In the genomic region with DNA sequence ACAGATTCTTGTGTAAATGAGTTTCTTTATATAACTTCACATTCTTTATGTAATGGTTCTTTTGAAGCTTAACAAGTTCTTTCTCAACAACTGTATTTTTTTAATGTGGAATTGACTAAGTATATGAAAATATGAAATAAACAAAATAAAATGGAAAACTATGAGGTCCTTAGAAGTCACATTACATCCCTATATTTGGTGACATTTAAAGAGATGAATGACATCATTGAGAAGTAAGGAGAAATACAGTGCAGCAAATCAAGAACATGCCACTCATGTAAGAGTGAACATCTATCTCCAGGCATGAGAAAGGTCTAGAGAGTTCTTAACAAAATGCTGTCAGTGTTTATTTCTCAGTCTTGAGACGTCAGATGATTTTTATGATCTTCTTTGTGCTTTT, we compare ENCODE assay signal across 18 cellular contexts. TPM values are rescaled to one million over a fixed set of nuclear protein-coding genes. Genes with fewer than 3 reads are reported as not detected.
DNase-seq lines count a peak whose midpoint lies in the region; ATAC-seq and TF ChIP-seq lines count a peak whose summit lies in the region.
"Had no signal": no experiment of that assay in that cellular context is flagged by ENCODE, and none has a peak within 500 bp of the region (broad histone marks: within the 10 kb centered on the region; RNA-seq: fewer than 3 reads in every experiment).

No MANE protein-coding gene starts in this region.

- 0 out of 2 replicates have a peak overlapping the region, but pooled peaks have one; percentile 16 for H2BK20ac ChIP-seq in IMR-90 (ENCODE audit: low read depth, low read length)

- H3K27me3 Mint-ChIP-seq in activated T-cell treated with anti-CD3 and anti-CD28 coated beads, Interleukin-2, amount 50 U/mL, for 72 hours (ENCODE audit: low read depth), result no peaks in the 10 kb centered on the region
- no peaks in the 10 kb centered on the region for H3K27me3 Mint-ChIP-seq in stimulated activated naive CD8-positive, alpha-beta T cell treated with anti-CD3 and anti-CD28 coated beads, Interleukin-15, amount 100 ng/mL, for 72 hours

- WGBS in IMR-90 (ENCODE audit: extremely low coverage in 2 of 2, insufficient read length in 1 of 2), 2 experiments, result no CpG with 5 or more reads among the region's 1 CpG
- WGBS in prostate gland, result 16% methylated on average over 1 of the region's 1 CpG

- H3K4me3 Mint-ChIP-seq in activated T-cell treated with anti-CD3 and anti-CD28 coated beads, Interleukin-2, amount 50 U/mL, for 72 hours, result peak overlapping the region in 1 of 2 donors; percentile 75
- H3K4me3 Mint-ChIP-seq in stimulated activated naive CD8-positive, alpha-beta T cell treated with anti-CD3 and anti-CD28 coated beads, Interleukin-15, amount 100 ng/mL, for 72 hours, result no peak overlapping the region

- H3K4me2 ChIP-seq in IMR-90 (ENCODE audit: low read depth, low read length), result peak overlapping the region; percentile 60

- no peak overlapping the region for H3K56ac ChIP-seq in IMR-90 (ENCODE audit: extremely low read depth, insufficient read depth, low read length)

- H3K27me3 ChIP-seq in IMR-90 (ENCODE audit: control insufficient read depth, insufficient read depth, low read length), result no peaks in the 10 kb centered on the region
- no peaks in the 10 kb centered on the region for H3K27me3 ChIP-seq in prostate gland (replicated peaks; ENCODE audit: insufficient read depth)
- H3K27me3 ChIP-seq in MG63, result no peaks in the 10 kb centered on the region
- H3K27me3 ChIP-seq: BLaER1 had no signal

- H3K27ac ChIP-seq in IMR-90 (ENCODE audit: insufficient read depth, low read length) (peak overlapping the region; percentile 29; the same call in 1 of the 2 replicates), prostate gland (peak overlapping the region; percentile 41 to 63)
- H3K27ac ChIP-seq: BLaER1 had no signal

- H3K9ac ChIP-seq in IMR-90 (ENCODE audit: low read depth, low read length), result no peak overlapping the region
- H3K9ac ChIP-seq: BLaER1 had no signal

- H3K36me3 ChIP-seq in IMR-90 (ENCODE audit: control insufficient read depth, insufficient read depth, low read length) (no peaks in the 10 kb centered on the region), prostate gland (no peaks in the 10 kb centered on the region), MG63 (no peaks in the 10 kb centered on the region)
- H3K36me3 ChIP-seq: BLaER1 had no signal

- POLR2A ChIA-PET in IMR-90 (lab: Charles Lee; ENCODE audit: unreplicated experiment), result no interaction called here

- no peak overlapping the region for H3K4me3 ChIP-seq in IMR-90 (ENCODE audit: insufficient read depth, low read depth, low read length)
- no peak overlapping the region for H3K4me3 ChIP-seq in prostate gland
- no peak overlapping the region for H3K4me3 ChIP-seq in MG63
- H3K4me3 ChIP-seq: BLaER1 had no signal

- H2AK9ac ChIP-seq in IMR-90 (replicated peaks; ENCODE audit: low read depth, low read length, poor library complexity), result no peak overlapping the region

- 0 out of 4 replicates have a peak, but pooled peaks cover 0 to 3% of the 10 kb centered on the region in 2 experiments for H3K79me1 ChIP-seq in IMR-90 (ENCODE audit: low read depth in 1 of 2, low read length in 2 of 2)

- no peak overlapping the region for H2AFZ ChIP-seq in IMR-90 (replicated peaks; ENCODE audit: low read length, poor library complexity)

- dilution Hi-C loops in IMR-90 (cut with HindIII; ENCODE audit: low sequenced_read_pairs, unreplicated experiment), result no loop called here

- TF ChIP-seq RAD21 in IMR-90 (IDR thresholded peaks at IDR 0.05; ENCODE audit: low read length), result no peak

- no peaks in the 10 kb centered on the region for H4K20me1 ChIP-seq in IMR-90 (ENCODE audit: insufficient read depth, low read length)
- H4K20me1 ChIP-seq: BLaER1 had no signal

- H2BK120ac ChIP-seq in IMR-90 (ENCODE audit: low read depth, low read length), result peak overlapping the region; percentile 63; the same call in 1 of the 2 replicates

- TF ChIP-seq CTCF in IMR-90 (conservative IDR thresholded peaks at IDR 0.05; ENCODE audit: low read depth, low read length), result no peak
- no peak for TF ChIP-seq CTCF in prostate gland (IDR thresholded peaks at IDR 0.05)

- CTCF ChIA-PET in IMR-90 (lab: Yijun Ruan, JAX), result interaction anchor here (1.5 kb wide), 1 partner anchor 10 kb away, joined by 3 read pairs; no protein-coding TSS in a partner anchor

- H4K5ac ChIP-seq in IMR-90 (ENCODE audit: low read depth, low read length), result no peak overlapping the region

- in situ Hi-C loops in IMR-90 (cut with MboI; ENCODE audit: low sequenced_read_pairs), result no loop called here

- no peaks in the 10 kb centered on the region for H3K9me3 ChIP-seq in IMR-90 (ENCODE audit: control insufficient read depth, insufficient read depth, low read length)
- no peaks in the 10 kb centered on the region for H3K9me3 ChIP-seq in prostate gland
- H3K9me3 ChIP-seq in MG63, result no peaks in the 10 kb centered on the region
- H3K9me3 ChIP-seq: BLaER1 had no signal

- H4K8ac ChIP-seq in IMR-90 (ENCODE audit: low read depth in 2 of 2, low read length in 2 of 2), result 0 out of 4 replicates have a peak overlapping the region, but pooled peaks of 1 of the 2 experiments have one; percentile 23

- H3K9me3 Mint-ChIP-seq in activated T-cell treated with anti-CD3 and anti-CD28 coated beads, Interleukin-2, amount 50 U/mL, for 72 hours, result peaks cover 0 to 2% of the 10 kb centered on the region in 2 donors
- no peaks in the 10 kb centered on the region for H3K9me3 Mint-ChIP-seq in stimulated activated naive CD8-positive, alpha-beta T cell treated with anti-CD3 and anti-CD28 coated beads, Interleukin-15, amount 100 ng/mL, for 72 hours
- H3K9me3 Mint-ChIP-seq: activated naive CD4-positive, alpha-beta T cell treated with anti-CD3 and anti-CD28 coated beads, Interleukin-2, amount 10 ng/mL, durations not matched to agents 7 days and 5 days; stimulated activated effector memory CD8-positive, alpha-beta T cell treated with anti-CD3 and anti-CD28 coated beads, Interleukin-12 subunit alpha, Interleukin-12 subunit beta, amount 100 ng/mL, for 72 hours had no signal

- no peak overlapping the region for H3K4ac ChIP-seq in IMR-90 (ENCODE audit: low read depth, low read length)

- H3K4me1 Mint-ChIP-seq in activated T-cell treated with anti-CD3 and anti-CD28 coated beads, Interleukin-2, amount 50 U/mL, for 72 hours (ENCODE audit: low read depth), result peaks cover 76% of the 10 kb centered on the region
- H3K4me1 Mint-ChIP-seq in stimulated activated naive CD8-positive, alpha-beta T cell treated with anti-CD3 and anti-CD28 coated beads, Interleukin-15, amount 100 ng/mL, for 72 hours, result peaks cover 80% of the 10 kb centered on the region

- TF ChIP-seq POLR2A in IMR-90 (IDR thresholded peaks at IDR 0.05; ENCODE audit: low read depth, low read length) (no peak), prostate gland (IDR thresholded peaks at IDR 0.05) (no peak)

- peak overlapping the region; percentile 44 for H3K27ac Mint-ChIP-seq in activated T-cell treated with anti-CD3 and anti-CD28 coated beads, Interleukin-2, amount 50 U/mL, for 72 hours
- no peak overlapping the region for H3K27ac Mint-ChIP-seq in stimulated activated naive CD8-positive, alpha-beta T cell treated with anti-CD3 and anti-CD28 coated beads, Interleukin-15, amount 100 ng/mL, for 72 hours

- 0 out of 2 replicates have a peak overlapping the region, but pooled peaks have one; percentile 17 for H3K23ac ChIP-seq in IMR-90 (ENCODE audit: low read depth, low read length)

- H3K4me1 ChIP-seq in IMR-90 (ENCODE audit: control insufficient read depth, insufficient read depth, low read length) (peaks cover 7% of the 10 kb centered on the region), prostate gland (replicated peaks) (peaks cover 4% of the 10 kb centered on the region)

- no peak overlapping the region; the same call in 1 of the 2 replicates for H3K14ac ChIP-seq in IMR-90 (replicated peaks; ENCODE audit: low read depth, low read length)

- H2BK15ac ChIP-seq in IMR-90 (ENCODE audit: low read depth, low read length), result 0 out of 3 replicates have a peak overlapping the region, but pooled peaks have one; percentile 39

- intact Hi-C loops in IMR-90 (cut with micrococcal nuclease) (no loop called here), prostate gland (cut with DNase I) (no loop called here)

- BruUV-seq in IMR-90 (replicated peaks; lab: Mats Ljungman, UMichigan), result no TSS peak

- no peaks in the 10 kb centered on the region for H3K36me3 Mint-ChIP-seq in activated T-cell treated with anti-CD3 and anti-CD28 coated beads, Interleukin-2, amount 50 U/mL, for 72 hours (ENCODE audit: insufficient read depth in 2 of 2)
- H3K36me3 Mint-ChIP-seq: activated naive CD4-positive, alpha-beta T cell treated with anti-CD3 and anti-CD28 coated beads, Interleukin-2, amount 10 ng/mL, durations not matched to agents 7 days and 5 days; stimulated activated effector memory CD8-positive, alpha-beta T cell treated with anti-CD3 and anti-CD28 coated beads, Interleukin-12 subunit alpha, Interleukin-12 subunit beta, amount 100 ng/mL, for 72 hours had no signal

- H2BK5ac ChIP-seq in IMR-90 (ENCODE audit: low read depth, low read length, poor library complexity, severe bottlenecking), result peak overlapping the region; percentile 24

- H4K91ac ChIP-seq in IMR-90 (ENCODE audit: insufficient read depth, low read depth, low read length), result no peak overlapping the region

- ATAC-seq in activated T-cell treated with anti-CD3 and anti-CD28 coated beads, Interleukin-2, amount 50 U/mL, for 72 hours (replicated peaks in 1 of 2), result no peak
- ATAC-seq in IMR-90 (ENCODE audit: low read depth) (no peak), GM18868 (IDR thresholded peaks at IDR 0.05; ENCODE audit: unreplicated experiment) (no peak)
- no peak for ATAC-seq in stimulated activated naive CD8-positive, alpha-beta T cell treated with anti-CD3 and anti-CD28 coated beads, Interleukin-15, amount 100 ng/mL, for 72 hours
- ATAC-seq: activated CD4-positive, CD25-positive, alpha-beta regulatory T cell treated with anti-CD3 and anti-CD28 coated beads, Interleukin-2, amount 50 U/mL, for 24 hours had no signal

- no peak overlapping the region for H2AK5ac ChIP-seq in IMR-90 (ENCODE audit: low read depth, low read length)

- H3K18ac ChIP-seq in IMR-90 (ENCODE audit: low read depth, low read length), result peak overlapping the region; percentile 69; the same call in 1 of the 2 replicates

- no peak for DNase-seq in activated T-cell treated with anti-CD3 and anti-CD28 coated beads, Interleukin-2, amount 50 U/mL, for 72 hours
- DNase-seq in activated T-cell treated with anti-CD3 and anti-CD28 coated beads, Interleukin-2, amount 50 U/mL, for 1 hour, result no peak
- DNase-seq in IMR-90 (no peak), dermis blood vessel endothelial cell (peak; percentile 19), prostate gland (ENCODE audit: low spot score) (no peak), MG63 (no peak)
- DNase-seq in stimulated activated naive CD8-positive, alpha-beta T cell treated with anti-CD3 and anti-CD28 coated beads, Interleukin-15, amount 100 ng/mL, for 72 hours, result no peak
- DNase-seq: activated naive CD4-positive, alpha-beta T cell treated with anti-CD3 and anti-CD28 coated beads, Interleukin-2, amount 10 ng/mL, durations not matched to agents 7 days and 5 days; activated T-cell treated with anti-CD3 and anti-CD28 coated beads, Interleukin-2, amount 50 U/mL, for 48 hours; glutamatergic neuron; NCI-H1930; NCI-H82; nucleus accumbens; stimulated activated CD4-positive, alpha-beta T cell treated with anti-CD3 and anti-CD28 coated beads, Interleukin-2, amount 100 ng/mL, for 48 hours had no signal

- H3K9me1 ChIP-seq in IMR-90 (ENCODE audit: insufficient read depth, low read length), result peaks cover 6% of the 10 kb centered on the region; the same call in 1 of the 2 replicates

RNA-seq across cellular contexts. Expression of a gene that starts 39.0 kb away (rescaled TPM):
- 100 to 1,000 TPM; 134 to 137 TPM for total RNA-seq in activated T-cell treated with anti-CD3 and anti-CD28 coated beads, Interleukin-2, amount 50 U/mL, for 72 hours
- total RNA-seq in IMR-90 (2012; rRNA removed), result 26.5 and 34.7 TPM in 2 replicates
- 21.9 and 22.1 TPM in 2 replicates for polyA plus RNA-seq in IMR-90 (2012; rRNA removed)
- 10.2 and 11.0 TPM in 2 replicates for polyA plus RNA-seq in IMR-90 (2012; cell fraction: cytosol; rRNA removed)
- polyA plus RNA-seq in IMR-90 (2012; cell fraction: nucleus; rRNA removed; ENCODE audit: low replicate concordance), result 18.0 and 36.8 TPM in 2 replicates
- 23.8 and 48.8 TPM in 2 replicates for total RNA-seq in dermis blood vessel endothelial cell
- 10 to 100 TPM; 70.7 to 77.3 TPM for total RNA-seq in prostate gland
- total RNA-seq in MG63 (2014; rRNA removed; shearing (Covaris generic); ENCODE audit: low replicate concordance), result 9.4 and 10.9 TPM in 2 replicates

RNA-seq across cellular contexts. Expression of a gene that starts 59.4 kb away (rescaled TPM):
- 10 to 100 TPM; 25.3 to 30.2 TPM for total RNA-seq in activated T-cell treated with anti-CD3 and anti-CD28 coated beads, Interleukin-2, amount 50 U/mL, for 72 hours
- 22.2 and 25.8 TPM in 2 replicates for total RNA-seq in IMR-90 (2012; rRNA removed)
- polyA plus RNA-seq in IMR-90 (2012; rRNA removed), result 72.0 and 113 TPM in 2 replicates
- 21.8 and 32.1 TPM in 2 replicates for polyA plus RNA-seq in IMR-90 (2012; cell fraction: cytosol; rRNA removed)
- polyA plus RNA-seq in IMR-90 (2012; cell fraction: nucleus; rRNA removed; ENCODE audit: low replicate concordance), result 18.7 and 28.6 TPM in 2 replicates
- total RNA-seq in dermis blood vessel endothelial cell, result 37.3 and 44.0 TPM in 2 replicates
- total RNA-seq in prostate gland, result 10 to 100 TPM; 37.7 to 40.1 TPM
- 40.6 and 40.7 TPM in 2 replicates for total RNA-seq in MG63 (2014; rRNA removed; shearing (Covaris generic); ENCODE audit: low replicate concordance)
